ENCODE assay signal across 15 cellular contexts in the genomic region with DNA sequence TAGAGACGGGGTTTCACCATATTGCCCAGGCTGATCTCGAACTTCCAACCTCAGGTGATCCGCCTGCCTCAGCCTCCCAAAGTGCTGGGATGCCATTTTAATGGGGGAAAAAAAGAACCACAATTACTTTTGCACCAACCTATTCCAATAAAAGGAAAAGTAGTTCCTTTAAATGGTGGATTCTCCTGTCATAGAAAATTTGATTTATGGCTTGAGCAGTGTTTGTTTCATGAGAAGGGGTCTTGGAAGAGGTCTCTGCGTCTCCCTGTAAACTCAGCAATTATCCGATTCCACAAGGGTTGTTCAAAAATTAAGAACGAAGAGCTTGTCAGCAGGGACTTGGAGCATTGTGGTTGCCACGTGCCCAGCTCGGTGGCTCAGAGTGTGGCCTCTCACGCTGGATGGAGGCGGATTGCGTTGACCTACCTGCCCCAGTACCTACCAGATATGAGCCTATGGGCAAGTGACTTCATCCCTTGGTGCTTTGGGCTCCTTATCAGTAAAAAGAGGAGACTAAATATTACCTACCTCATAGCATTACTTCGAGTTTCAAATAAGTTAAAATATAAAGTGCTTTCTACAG. TPM values are rescaled to one million over a fixed set of nuclear protein-coding genes. Genes with fewer than 3 reads are reported as not detected.
DNase-seq lines count a peak whose midpoint lies in the region; ATAC-seq and TF ChIP-seq lines count a peak whose summit lies in the region.
"Had no signal": no experiment of that assay in that cellular context is flagged by ENCODE, and none has a peak within 500 bp of the region (broad histone marks: within the 10 kb centered on the region; RNA-seq: fewer than 3 reads in every experiment).

No MANE protein-coding gene starts in this region.

- H3K4me1 Mint-ChIP-seq in activated CD4-positive, alpha-beta T cell treated with anti-CD3 and anti-CD28 coated beads, Interleukin-2, amount 10 ng/mL, durations not matched to agents 7 days and 5 days = peaks cover 18% of the 10 kb centered on the region
- peaks cover 17% of the 10 kb centered on the region for H3K4me1 Mint-ChIP-seq in neural crest cell

- H3K4me3 Mint-ChIP-seq in activated CD4-positive, alpha-beta T cell treated with anti-CD3 and anti-CD28 coated beads, Interleukin-2, amount 10 ng/mL, durations not matched to agents 7 days and 5 days = no peak overlapping the region
- no peak overlapping the region for H3K4me3 Mint-ChIP-seq in neural crest cell
- H3K4me3 Mint-ChIP-seq: CD4-positive, alpha-beta T cell had no signal

- no peaks in the 10 kb centered on the region for H3K9me3 Mint-ChIP-seq in activated CD4-positive, alpha-beta T cell treated with anti-CD3 and anti-CD28 coated beads, Interleukin-2, amount 10 ng/mL, durations not matched to agents 7 days and 5 days
- H3K9me3 Mint-ChIP-seq in neural crest cell = no peaks in the 10 kb centered on the region
- H3K9me3 Mint-ChIP-seq: CD4-positive, alpha-beta T cell had no signal

- H3K36me3 ChIP-seq in SK-N-MC (ENCODE audit: insufficient read depth, low read length) = no peaks in the 10 kb centered on the region; the same call in 1 of the 2 replicates

- H3K36me3 Mint-ChIP-seq in activated CD4-positive, alpha-beta T cell treated with anti-CD3 and anti-CD28 coated beads, Interleukin-2, amount 10 ng/mL, durations not matched to agents 7 days and 5 days (ENCODE audit: low read depth) = peaks cover 39% of the 10 kb centered on the region
- H3K36me3 Mint-ChIP-seq in neural crest cell (ENCODE audit: low read depth) = peaks cover 2% of the 10 kb centered on the region

- no peak overlapping the region for H3K9ac ChIP-seq in SK-N-MC (ENCODE audit: insufficient read length)

- CTCF ChIA-PET in activated CD4-positive, alpha-beta T cell treated with anti-CD3 and anti-CD28 coated beads, Interleukin-2, amount 10 ng/mL, durations not matched to agents 7 days and 5 days (lab: Charles Lee) = interaction anchor here (0.6 to 0.9 kb wide), 3 partner anchors 11 to 116 kb away, joined by 3 to 4 read pairs (median 3); no protein-coding TSS in a partner anchor

- POLR2A ChIA-PET in activated CD4-positive, alpha-beta T cell treated with anti-CD3 and anti-CD28 coated beads, Interleukin-2, amount 10 ng/mL, durations not matched to agents 7 days and 5 days (lab: Charles Lee) = no interaction called here

- TF ChIP-seq CTCF in neural crest cell (conservative IDR thresholded peaks at IDR 0.05) = no peak

- peak overlapping the region; percentile 98 for H3K27ac ChIP-seq in SK-N-MC

- peak overlapping the region; percentile 10 for H3K27ac Mint-ChIP-seq in activated CD4-positive, alpha-beta T cell treated with anti-CD3 and anti-CD28 coated beads, Interleukin-2, amount 10 ng/mL, durations not matched to agents 7 days and 5 days
- H3K27ac Mint-ChIP-seq in neural crest cell (ENCODE audit: unreplicated experiment) = peak overlapping the region; percentile 67
- H3K27ac Mint-ChIP-seq: CD4-positive, alpha-beta T cell had no signal

- H3K9me3 ChIP-seq in SK-N-MC (ENCODE audit: low read depth, low read length) = no peaks in the 10 kb centered on the region

- H3K27me3 Mint-ChIP-seq in activated CD4-positive, alpha-beta T cell treated with anti-CD3 and anti-CD28 coated beads, Interleukin-2, amount 10 ng/mL, durations not matched to agents 7 days and 5 days = no peaks in the 10 kb centered on the region
- no peaks in the 10 kb centered on the region for H3K27me3 Mint-ChIP-seq in neural crest cell (ENCODE audit: low read depth)
- H3K27me3 Mint-ChIP-seq: B cell; CD4-positive, alpha-beta T cell had no signal

- no peak for ATAC-seq in HG03108 (IDR thresholded peaks at IDR 0.05; ENCODE audit: unreplicated experiment)

- DNase-seq in activated CD4-positive, alpha-beta T cell treated with anti-CD3 and anti-CD28 coated beads, Interleukin-2, amount 10 ng/mL, durations not matched to agents 7 days and 5 days = no peak
- DNase-seq in activated CD4-positive, alpha-beta T cell treated with anti-CD3 and anti-CD28 coated beads for 48 hours = no peak
- DNase-seq in GM03348 (ENCODE audit: low spot score) (peak; percentile 1), SK-N-MC (ENCODE audit: low read depth, low spot score) (no peak), neural crest cell (ENCODE audit: low read depth, low spot score) (no peak), CD1c-positive myeloid dendritic cell (ENCODE audit: extremely low spot score) (no peak), RPMI8226 (no peak)
- DNase-seq: CD4-positive, alpha-beta T cell; DMS53; NCI-H2081 treated with DMSO at 0.1 percent for 48 hours; NCI-H748 treated with DMSO at 0.1 percent for 48 hours; NK-92 treated with Interleukin-12 subunit alpha and Interleukin-12 subunit beta, amount 100 ng/mL, for 24 hours; SHP77 treated with DMSO at 0.1 percent for 48 hours had no signal

- no peak overlapping the region for H3K4me3 ChIP-seq in SK-N-MC

RNA-seq across cellular contexts. Expression of gene TRIP6, which starts 2.8 kb away (rescaled TPM):
- 10 to 100 TPM; 24.8 to 34.2 TPM for total RNA-seq in activated CD4-positive, alpha-beta T cell treated with anti-CD3 and anti-CD28 coated beads, Interleukin-2, amount 10 ng/mL, durations not matched to agents 7 days and 5 days
- total RNA-seq in neural crest cell = 34.8 and 39.7 TPM in 2 replicates

RNA-seq across cellular contexts. Expression of gene SRRT, which starts 10.5 kb away (rescaled TPM):
- 100 to 1,000 TPM; 262 to 280 TPM for total RNA-seq in activated CD4-positive, alpha-beta T cell treated with anti-CD3 and anti-CD28 coated beads, Interleukin-2, amount 10 ng/mL, durations not matched to agents 7 days and 5 days
- 330 and 356 TPM in 2 replicates for total RNA-seq in neural crest cell

RNA-seq across cellular contexts. Expression of gene SLC12A9, which starts 11.8 kb away (rescaled TPM):
- 10 to 100 TPM; 44.1 to 49.1 TPM for total RNA-seq in activated CD4-positive, alpha-beta T cell treated with anti-CD3 and anti-CD28 coated beads, Interleukin-2, amount 10 ng/mL, durations not matched to agents 7 days and 5 days
- 25.2 and 27.7 TPM in 2 replicates for total RNA-seq in neural crest cell

RNA-seq across cellular contexts. Expression of gene UFSP1, which starts 25.2 kb away (rescaled TPM):
- total RNA-seq in activated CD4-positive, alpha-beta T cell treated with anti-CD3 and anti-CD28 coated beads, Interleukin-2, amount 10 ng/mL, durations not matched to agents 7 days and 5 days = 1 to 10 TPM; 2.3 to 3.1 TPM
- total RNA-seq in neural crest cell = 4.4 and 4.6 TPM in 2 replicates

RNA-seq across cellular contexts. Expression of gene ACHE, which starts 31.3 kb away (rescaled TPM):
- total RNA-seq in activated CD4-positive, alpha-beta T cell treated with anti-CD3 and anti-CD28 coated beads, Interleukin-2, amount 10 ng/mL, durations not matched to agents 7 days and 5 days = not detected
- total RNA-seq in neural crest cell = 1.7 and 2.0 TPM in 2 replicates
